29 cellular contexts compared by ENCODE assay signal in genomic region chr22:40874016-40874415, GRCh38. TPM values are rescaled to one million over a fixed set of nuclear protein-coding genes. Genes with fewer than 3 reads are reported as not detected.
DNase-seq lines count a peak whose midpoint lies in the region; ATAC-seq, FAIRE-seq and TF ChIP-seq lines count a peak whose summit lies in the region.
"Had no signal": no experiment of that assay in that cellular context is flagged by ENCODE, and none has a peak within 500 bp of the region (broad histone marks: within the 10 kb centered on the region; RNA-seq: fewer than 3 reads in every experiment).

No MANE protein-coding gene starts in this region.

- H3K4me3 Mint-ChIP-seq in neural progenitor cell = no peak overlapping the region
- H3K4me3 Mint-ChIP-seq: CD14-positive monocyte; CD4-positive, alpha-beta memory T cell; CD4-positive, CD25-positive, alpha-beta regulatory T cell; CD8-positive, alpha-beta memory T cell had no signal

- no peak overlapping the region for H2AFZ ChIP-seq in HepG2 (ENCODE audit: low read length)
- H2AFZ ChIP-seq in neural progenitor cell (replicated peaks) = no peak overlapping the region

- H3F3A ChIP-seq in neural progenitor cell (ENCODE audit: low read depth) = no peaks in the 10 kb centered on the region

- FAIRE-seq in HepG2 (lab: Jason Lieb, UNC) = no peak
- FAIRE-seq: A549, GM12878, GM12892, GM18507 had no signal

- intact Hi-C loops in HepG2 (cut with micrococcal nuclease; ENCODE audit: unreplicated experiment) = no loop called here
- intact Hi-C loops in right lobe of liver (cut with DNase I) = no loop called here

- H3K4me3 ChIP-seq in HepG2 (replicated peaks in 1 of 3; ENCODE audit: insufficient read depth in 1 of 3, low read depth in 2 of 3, low read length in 3 of 3) = no peak overlapping the region
- no peak overlapping the region for H3K4me3 ChIP-seq in right lobe of liver
- H3K4me3 ChIP-seq in neural progenitor cell = no peak overlapping the region
- H3K4me3 ChIP-seq: A549, BLaER1, GM12878 had no signal

- TF ChIP-seq CTCF in HepG2 (CRISPR knock-in tag; IDR thresholded peaks at IDR 0.05) = no peak
- TF ChIP-seq CTCF in right lobe of liver (IDR thresholded peaks at IDR 0.05) = no peak
- no peak for TF ChIP-seq CTCF in neural progenitor cell (IDR thresholded peaks at IDR 0.05)

- POLR2A ChIA-PET in HepG2 (lab: Yijun Ruan, JAX) = no interaction called here

- H3K79me2 ChIP-seq in HepG2 (ENCODE audit: insufficient read depth, low read length) (no peaks in the 10 kb centered on the region), neural progenitor cell (ENCODE audit: low read depth) (no peaks in the 10 kb centered on the region)

- H3K4me1 ChIP-seq in HepG2 (ENCODE audit: insufficient read depth, low read length) = peaks cover 8% of the 10 kb centered on the region; the same call in 1 of the 2 replicates
- peaks cover 0 to 6% (median 3%) of the 10 kb centered on the region in 4 donors for H3K4me1 ChIP-seq in right lobe of liver
- H3K4me1 ChIP-seq in neural progenitor cell = no peaks in the 10 kb centered on the region
- H3K4me1 ChIP-seq: A549, BE2C, BLaER1 had no signal

- H3K36me3 ChIP-seq in HepG2 (replicated peaks in 1 of 2; ENCODE audit: control insufficient read depth in 1 of 2, insufficient read depth in 2 of 2, low read length in 2 of 2) = peaks cover 0 to 2% of the 10 kb centered on the region in 2 experiments; a peak in 1 of 5 replicates
- H3K36me3 ChIP-seq in right lobe of liver = peaks cover 0 to 26% (median 0%) of the 10 kb centered on the region in 4 donors
- H3K36me3 ChIP-seq in neural progenitor cell = peaks cover 10% of the 10 kb centered on the region

- TF ChIP-seq EP300 in HepG2 (IDR thresholded peaks at IDR 0.05; ENCODE audit: low read depth in 2 of 2, low read length in 2 of 2) = no peak
- no peak for TF ChIP-seq EP300 in HepG2 (CRISPR knock-in tag; IDR thresholded peaks at IDR 0.05; ENCODE audit: borderline replicate concordance)

- H3K27me3 ChIP-seq in HepG2 (ENCODE audit: control insufficient read depth in 1 of 2, insufficient read depth in 2 of 2, low read length in 2 of 2) (no peaks in the 10 kb centered on the region), right lobe of liver (no peaks in the 10 kb centered on the region), neural progenitor cell (no peaks in the 10 kb centered on the region)
- H3K27me3 ChIP-seq: BE2C, BLaER1 had no signal

- no peak for TF ChIP-seq RAD21 in HepG2 (CRISPR knock-in tag; IDR thresholded peaks at IDR 0.05)

- H3K4me2 ChIP-seq in HepG2 (ENCODE audit: low read depth, low read length) (no peak overlapping the region), neural progenitor cell (no peak overlapping the region)
- H3K4me2 ChIP-seq: A549, BLaER1 had no signal

- BruUV-seq in HepG2 (replicated peaks; lab: Mats Ljungman, UMichigan) = no TSS peak

- H3K27ac Mint-ChIP-seq in neural progenitor cell = no peak overlapping the region
- H3K27ac Mint-ChIP-seq: CD14-positive monocyte; CD4-positive, alpha-beta memory T cell; CD4-positive, CD25-positive, alpha-beta regulatory T cell; CD8-positive, alpha-beta memory T cell had no signal

- H3K9ac ChIP-seq in HepG2 (ENCODE audit: insufficient read depth, low read depth, low read length) = no peak overlapping the region
- peak overlapping the region; percentile 23 for H3K9ac ChIP-seq in neural progenitor cell
- H3K9ac ChIP-seq: BLaER1 had no signal

- no peaks in the 10 kb centered on the region for H3K9me3 Mint-ChIP-seq in neural progenitor cell
- H3K9me3 Mint-ChIP-seq: CD14-positive monocyte; CD4-positive, alpha-beta memory T cell; CD4-positive, CD25-positive, alpha-beta regulatory T cell; CD8-positive, alpha-beta memory T cell had no signal

- no peaks in the 10 kb centered on the region for H3K9me3 ChIP-seq in HepG2 (ENCODE audit: low read length)
- H3K9me3 ChIP-seq in right lobe of liver = no peaks in the 10 kb centered on the region
- H3K9me3 ChIP-seq in neural progenitor cell (ENCODE audit: low read depth) = no peaks in the 10 kb centered on the region
- H3K9me3 ChIP-seq: A549, BE2C, BLaER1 had no signal

- no peaks in the 10 kb centered on the region for H4K20me1 ChIP-seq in HepG2 (ENCODE audit: insufficient read depth, low read length)
- H4K20me1 ChIP-seq in neural progenitor cell (ENCODE audit: low read depth) = no peaks in the 10 kb centered on the region
- H4K20me1 ChIP-seq: BLaER1 had no signal

- WGBS in HepG2 (ENCODE audit: low lambda C conversion rate) = 93% methylated on average over 3 of the region's 3 CpGs
- 89% methylated on average over 3 of the region's 3 CpGs for WGBS in right lobe of liver (ENCODE audit: insufficient coverage, low coverage, low lambda C conversion rate, missing lambda C conversion rate)

- no peaks in the 10 kb centered on the region for H3K4me1 Mint-ChIP-seq in neural progenitor cell
- H3K4me1 Mint-ChIP-seq: CD14-positive monocyte; CD8-positive, alpha-beta memory T cell had no signal

- DNase-seq in HepG2 (ENCODE audit: low spot score) (no peak), right lobe of liver (no peak), neural progenitor cell (ENCODE audit: low spot score) (no peak), HuH-7.5 (ENCODE audit: low spot score) (no peak), NCI-H1694 (lab: John Stamatoyannopoulos, UW) (no peak)
- DNase-seq: BE2C; C1 segment of cervical spinal cord; CD4-positive, alpha-beta memory T cell; CD4-positive, CD25-positive, alpha-beta regulatory T cell; CD8-positive, alpha-beta memory T cell; COR-L47; DMS 273 treated with DMSO at 0.1 percent for 48 hours; DMS153; DMS53; DMS79; DND-41; EL; GDM1 had no signal

- H3K27me3 Mint-ChIP-seq in neural progenitor cell (ENCODE audit: insufficient read depth, low read depth) = no peaks in the 10 kb centered on the region
- H3K27me3 Mint-ChIP-seq: CD4-positive, alpha-beta memory T cell; CD4-positive, CD25-positive, alpha-beta regulatory T cell; CD8-positive, alpha-beta memory T cell had no signal

- H3K36me3 Mint-ChIP-seq in neural progenitor cell = peaks cover 3% of the 10 kb centered on the region

- H3K27ac ChIP-seq in HepG2 (ENCODE audit: extremely low read length, insufficient read depth, low read length) = no peak overlapping the region
- no peak overlapping the region for H3K27ac ChIP-seq in right lobe of liver
- no peak overlapping the region for H3K27ac ChIP-seq in neural progenitor cell
- H3K27ac ChIP-seq: 22Rv1, A549, BLaER1 had no signal

- no peak for ATAC-seq in HepG2
- no peak for ATAC-seq in right lobe of liver
- ATAC-seq: A549, GM12878 had no signal

- CTCF ChIA-PET in HepG2 (lab: Yijun Ruan, JAX; ENCODE audit: low intra/inter-chr PET ratio, low total read pairs) = no interaction called here

- TF ChIP-seq POLR2A in HepG2 (IDR thresholded peaks at IDR 0.05; ENCODE audit: insufficient read depth in 1 of 2, low read depth in 2 of 2, low read length in 2 of 2) (no peak), right lobe of liver (IDR thresholded peaks at IDR 0.05) (no peak)

- in situ Hi-C loops in HepG2 (cut with HindIII; ENCODE audit: extremely low pct_ligation_motif_present, low pct_unique_long_range_greater_than_20kb) = no loop called here

RNA-seq across cellular contexts. Expression of gene DNAJB7, which starts 12.1 kb away (rescaled TPM):
- total RNA-seq in HepG2 (2016; rRNA removed; fragmentation: Illumina TruSeq; extraction: Trizol) (not detected in 2 replicates), right lobe of liver (not detected), neural progenitor cell (ENCODE audit: low replicate concordance) (not detected in 2 replicates)
- not detected in 2 replicates for total RNA-seq in HepG2 (2016; cell fraction: cytosol; rRNA removed; fragmentation: Illumina TruSeq; extraction: Trizol; ENCODE audit: low read depth)
- total RNA-seq in HepG2 (2016; cell fraction: insoluble cytoplasmic fraction; rRNA removed; fragmentation: Illumina TruSeq; extraction: Trizol) = not detected in 2 replicates
- total RNA-seq in HepG2 (2016; cell fraction: membrane; rRNA removed; fragmentation: Illumina TruSeq; extraction: Trizol) = not detected in 2 replicates
- not detected in 2 replicates for total RNA-seq in HepG2 (2016; cell fraction: nucleus; rRNA removed; fragmentation: Illumina TruSeq; extraction: Trizol)
- not detected in 2 replicates for polyA plus RNA-seq in HepG2 (2011; rRNA removed)
- not detected in 2 replicates for polyA plus RNA-seq in HepG2 (2011; cell fraction: cytosol; rRNA removed)
- polyA plus RNA-seq in HepG2 (2011; cell fraction: nucleus; rRNA removed) = not detected in 2 replicates
- 0.11 and 0.20 TPM in 2 replicates for polyA plus RNA-seq in HepG2 (2012)
- not detected in 2 replicates for polyA plus RNA-seq in HepG2 (2016; cell fraction: cytosol; fragmentation: Illumina TruSeq; extraction: Trizol; ENCODE audit: low read depth)
- not detected in 2 replicates for polyA plus RNA-seq in HepG2 (2016; cell fraction: insoluble cytoplasmic fraction; fragmentation: Illumina TruSeq; extraction: Trizol; ENCODE audit: low read depth)
- not detected in 2 replicates for polyA plus RNA-seq in HepG2 (2016; cell fraction: membrane; fragmentation: Illumina TruSeq; extraction: Trizol; ENCODE audit: low read depth)
- polyA plus RNA-seq in HepG2 (2016; cell fraction: nucleus; fragmentation: Illumina TruSeq; extraction: Trizol; ENCODE audit: insufficient read depth, low read depth) = not detected in 2 replicates
- polyA minus RNA-seq in HepG2 (2011; rRNA and poly(A)+ RNA removed; ENCODE audit: low replicate concordance) = not detected in 2 replicates
- polyA minus RNA-seq in HepG2 (2011; cell fraction: cytosol; rRNA and poly(A)+ RNA removed) = not detected in 2 replicates
- polyA minus RNA-seq in HepG2 (2011; cell fraction: nucleus; rRNA and poly(A)+ RNA removed) = not detected in 2 replicates
- total RNA-seq: A172; CD4-positive, alpha-beta memory T cell; CD4-positive, CD25-positive, alpha-beta regulatory T cell; CD8-positive, alpha-beta memory T cell; Daoy; G401; GM12878 had no signal
- polyA plus RNA-seq: A549; AG04450; CD14-positive monocyte; CD4-positive, alpha-beta memory T cell had no signal

RNA-seq across cellular contexts. Expression of gene XPNPEP3, which starts 17.1 kb away (rescaled TPM):
- 10.3 and 15.9 TPM in 2 replicates for total RNA-seq in HepG2 (2016; rRNA removed; fragmentation: Illumina TruSeq; extraction: Trizol)
- 6.3 and 6.9 TPM in 2 replicates for total RNA-seq in HepG2 (2016; cell fraction: cytosol; rRNA removed; fragmentation: Illumina TruSeq; extraction: Trizol; ENCODE audit: low read depth)
- 10.3 and 14.2 TPM in 2 replicates for total RNA-seq in HepG2 (2016; cell fraction: insoluble cytoplasmic fraction; rRNA removed; fragmentation: Illumina TruSeq; extraction: Trizol)
- total RNA-seq in HepG2 (2016; cell fraction: membrane; rRNA removed; fragmentation: Illumina TruSeq; extraction: Trizol) = 8.4 and 9.9 TPM in 2 replicates
- 11.4 and 12.4 TPM in 2 replicates for total RNA-seq in HepG2 (2016; cell fraction: nucleus; rRNA removed; fragmentation: Illumina TruSeq; extraction: Trizol)
- 11.4 and 14.0 TPM in 2 replicates for polyA plus RNA-seq in HepG2 (2011; rRNA removed)
- 6.8 and 8.4 TPM in 2 replicates for polyA plus RNA-seq in HepG2 (2011; cell fraction: cytosol; rRNA removed)
- polyA plus RNA-seq in HepG2 (2011; cell fraction: nucleus; rRNA removed) = 9.2 and 10.6 TPM in 2 replicates
- 4.7 and 6.7 TPM in 2 replicates for polyA plus RNA-seq in HepG2 (2012)
- polyA plus RNA-seq in HepG2 (2016; cell fraction: cytosol; fragmentation: Illumina TruSeq; extraction: Trizol; ENCODE audit: low read depth) = 4.5 and 5.8 TPM in 2 replicates
- polyA plus RNA-seq in HepG2 (2016; cell fraction: insoluble cytoplasmic fraction; fragmentation: Illumina TruSeq; extraction: Trizol; ENCODE audit: low read depth) = 11.0 and 12.5 TPM in 2 replicates
- 7.6 and 8.4 TPM in 2 replicates for polyA plus RNA-seq in HepG2 (2016; cell fraction: membrane; fragmentation: Illumina TruSeq; extraction: Trizol; ENCODE audit: low read depth)
- polyA plus RNA-seq in HepG2 (2016; cell fraction: nucleus; fragmentation: Illumina TruSeq; extraction: Trizol; ENCODE audit: insufficient read depth, low read depth) = 14.5 TPM in 2 replicates
- polyA minus RNA-seq in HepG2 (2011; rRNA and poly(A)+ RNA removed; ENCODE audit: low replicate concordance) = 16.7 and 45.3 TPM in 2 replicates
- polyA minus RNA-seq in HepG2 (2011; cell fraction: cytosol; rRNA and poly(A)+ RNA removed) = 14.6 and 15.7 TPM in 2 replicates
- 24.5 and 26.7 TPM in 2 replicates for polyA minus RNA-seq in HepG2 (2011; cell fraction: nucleus; rRNA and poly(A)+ RNA removed)
- 10 to 100 TPM in 5 of 6 experiments, 1 to 10 TPM in 1; 9.2 to 33.7 (median 18.5) TPM for total RNA-seq in right lobe of liver
- total RNA-seq in neural progenitor cell (ENCODE audit: low replicate concordance) = 18.0 and 21.4 TPM in 2 replicates

RNA-seq across cellular contexts. Expression of gene ST13, which starts 17.6 kb away (rescaled TPM):
- total RNA-seq in HepG2 (2016; rRNA removed; fragmentation: Illumina TruSeq; extraction: Trizol) (274 and 393 TPM in 2 replicates), right lobe of liver (100 to 1,000 TPM in 4 of 6 experiments, 10 to 100 TPM in 2; 70.3 to 262 (median 143) TPM), neural progenitor cell (ENCODE audit: low replicate concordance) (213 and 310 TPM in 2 replicates)
- 96.2 and 106 TPM in 2 replicates for total RNA-seq in HepG2 (2016; cell fraction: cytosol; rRNA removed; fragmentation: Illumina TruSeq; extraction: Trizol; ENCODE audit: low read depth)
- total RNA-seq in HepG2 (2016; cell fraction: insoluble cytoplasmic fraction; rRNA removed; fragmentation: Illumina TruSeq; extraction: Trizol) = 279 and 367 TPM in 2 replicates
- total RNA-seq in HepG2 (2016; cell fraction: membrane; rRNA removed; fragmentation: Illumina TruSeq; extraction: Trizol) = 202 and 206 TPM in 2 replicates
- total RNA-seq in HepG2 (2016; cell fraction: nucleus; rRNA removed; fragmentation: Illumina TruSeq; extraction: Trizol) = 86.1 and 94.9 TPM in 2 replicates
- 104 and 110 TPM in 2 replicates for polyA plus RNA-seq in HepG2 (2011; rRNA removed)
- polyA plus RNA-seq in HepG2 (2011; cell fraction: cytosol; rRNA removed) = 60.5 and 92.1 TPM in 2 replicates
- 22.5 and 35.3 TPM in 2 replicates for polyA plus RNA-seq in HepG2 (2011; cell fraction: nucleus; rRNA removed)
- polyA plus RNA-seq in HepG2 (2012) = 273 and 374 TPM in 2 replicates
- polyA plus RNA-seq in HepG2 (2016; cell fraction: cytosol; fragmentation: Illumina TruSeq; extraction: Trizol; ENCODE audit: low read depth) = 142 and 151 TPM in 2 replicates
- polyA plus RNA-seq in HepG2 (2016; cell fraction: insoluble cytoplasmic fraction; fragmentation: Illumina TruSeq; extraction: Trizol; ENCODE audit: low read depth) = 458 and 479 TPM in 2 replicates
- 211 and 234 TPM in 2 replicates for polyA plus RNA-seq in HepG2 (2016; cell fraction: membrane; fragmentation: Illumina TruSeq; extraction: Trizol; ENCODE audit: low read depth)
- 146 and 149 TPM in 2 replicates for polyA plus RNA-seq in HepG2 (2016; cell fraction: nucleus; fragmentation: Illumina TruSeq; extraction: Trizol; ENCODE audit: insufficient read depth, low read depth)
- 57.3 and 59.1 TPM in 2 replicates for polyA minus RNA-seq in HepG2 (2011; rRNA and poly(A)+ RNA removed; ENCODE audit: low replicate concordance)
- polyA minus RNA-seq in HepG2 (2011; cell fraction: cytosol; rRNA and poly(A)+ RNA removed) = 121 and 140 TPM in 2 replicates
- polyA minus RNA-seq in HepG2 (2011; cell fraction: nucleus; rRNA and poly(A)+ RNA removed) = 28.6 and 46.7 TPM in 2 replicates

RNA-seq across cellular contexts. Expression of gene SLC25A17, which starts 54.9 kb away (rescaled TPM):
- 24.0 and 27.9 TPM in 2 replicates for total RNA-seq in HepG2 (2016; rRNA removed; fragmentation: Illumina TruSeq; extraction: Trizol)
- total RNA-seq in HepG2 (2016; cell fraction: cytosol; rRNA removed; fragmentation: Illumina TruSeq; extraction: Trizol; ENCODE audit: low read depth) = 7.0 and 7.4 TPM in 2 replicates
- total RNA-seq in HepG2 (2016; cell fraction: insoluble cytoplasmic fraction; rRNA removed; fragmentation: Illumina TruSeq; extraction: Trizol) = 25.7 TPM in 2 replicates
- 8.4 and 11.0 TPM in 2 replicates for total RNA-seq in HepG2 (2016; cell fraction: membrane; rRNA removed; fragmentation: Illumina TruSeq; extraction: Trizol)
- 20.3 and 22.9 TPM in 2 replicates for total RNA-seq in HepG2 (2016; cell fraction: nucleus; rRNA removed; fragmentation: Illumina TruSeq; extraction: Trizol)
- polyA plus RNA-seq in HepG2 (2011; rRNA removed) = 12.6 and 15.7 TPM in 2 replicates
- polyA plus RNA-seq in HepG2 (2011; cell fraction: cytosol; rRNA removed) = 7.8 and 12.4 TPM in 2 replicates
- polyA plus RNA-seq in HepG2 (2011; cell fraction: nucleus; rRNA removed) = 6.1 and 7.7 TPM in 2 replicates
- polyA plus RNA-seq in HepG2 (2012) = 10.8 and 11.8 TPM in 2 replicates
- polyA plus RNA-seq in HepG2 (2016; cell fraction: cytosol; fragmentation: Illumina TruSeq; extraction: Trizol; ENCODE audit: low read depth) = 3.5 and 4.2 TPM in 2 replicates
- polyA plus RNA-seq in HepG2 (2016; cell fraction: insoluble cytoplasmic fraction; fragmentation: Illumina TruSeq; extraction: Trizol; ENCODE audit: low read depth) = 28.0 and 29.5 TPM in 2 replicates
- polyA plus RNA-seq in HepG2 (2016; cell fraction: membrane; fragmentation: Illumina TruSeq; extraction: Trizol; ENCODE audit: low read depth) = 7.3 and 7.7 TPM in 2 replicates
- polyA plus RNA-seq in HepG2 (2016; cell fraction: nucleus; fragmentation: Illumina TruSeq; extraction: Trizol; ENCODE audit: insufficient read depth, low read depth) = 41.8 and 43.0 TPM in 2 replicates
- 9.5 and 14.5 TPM in 2 replicates for polyA minus RNA-seq in HepG2 (2011; rRNA and poly(A)+ RNA removed; ENCODE audit: low replicate concordance)
- 6.0 and 6.3 TPM in 2 replicates for polyA minus RNA-seq in HepG2 (2011; cell fraction: cytosol; rRNA and poly(A)+ RNA removed)
- polyA minus RNA-seq in HepG2 (2011; cell fraction: nucleus; rRNA and poly(A)+ RNA removed) = 6.3 and 9.4 TPM in 2 replicates
- 10 to 100 TPM; 10.9 to 15.5 (median 13.0) TPM for total RNA-seq in right lobe of liver
- 27.1 and 31.7 TPM in 2 replicates for total RNA-seq in neural progenitor cell (ENCODE audit: low replicate concordance)
